Comparison of ENCODE assay signal across 1 cellular context in the genomic region with DNA sequence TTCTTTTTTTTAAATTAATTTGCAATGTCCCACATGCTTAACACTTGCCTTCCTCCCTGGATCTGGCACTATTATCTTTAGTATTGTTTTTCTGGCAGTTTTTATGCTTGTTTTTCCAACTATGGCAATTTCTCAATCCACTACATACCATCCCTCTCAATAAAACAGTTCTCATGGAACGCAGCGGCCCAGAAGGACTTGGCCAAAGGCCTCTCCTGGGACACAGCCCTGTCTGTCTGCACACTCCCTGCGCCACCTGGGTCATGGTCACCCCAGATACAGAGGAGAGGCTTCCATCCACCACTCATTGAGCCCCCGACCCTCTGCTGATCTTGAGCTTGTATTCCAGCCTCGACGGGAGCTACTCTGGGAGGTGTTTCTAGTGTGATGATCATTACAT.
TF ChIP-seq lines count a peak whose summit lies in the region.

No MANE protein-coding gene starts in this region.

TF ChIP-seq in IMR-90, 13 proteins besides CTCF, POLR2A, EP300 and RAD21 (continued from another document):
- TF ChIP-seq NFE2L2 (IDR thresholded peaks at IDR 0.05; ENCODE audit: low read depth, low read length) = no peak
- no peak for TF ChIP-seq FOS (IDR thresholded peaks at IDR 0.05; ENCODE audit: low read depth, low read length)
- no peak for TF ChIP-seq MAFK (IDR thresholded peaks at IDR 0.05; ENCODE audit: low read depth, low read length)
- no peak for TF ChIP-seq CHD1 (IDR thresholded peaks at IDR 0.05; ENCODE audit: low read depth, low read length)
- no peak for TF ChIP-seq MXI1 (IDR thresholded peaks at IDR 0.05; ENCODE audit: borderline replicate concordance, low read depth, low read length)
- TF ChIP-seq RCOR1 (IDR thresholded peaks at IDR 0.05; ENCODE audit: insufficient replicate concordance, low read length) = no peak
- no peak for TF ChIP-seq MAZ (IDR thresholded peaks at IDR 0.05; ENCODE audit: borderline replicate concordance, low read depth, low read length)
